Comparison of ENCODE assay signal across 28 cellular contexts in the genomic region with DNA sequence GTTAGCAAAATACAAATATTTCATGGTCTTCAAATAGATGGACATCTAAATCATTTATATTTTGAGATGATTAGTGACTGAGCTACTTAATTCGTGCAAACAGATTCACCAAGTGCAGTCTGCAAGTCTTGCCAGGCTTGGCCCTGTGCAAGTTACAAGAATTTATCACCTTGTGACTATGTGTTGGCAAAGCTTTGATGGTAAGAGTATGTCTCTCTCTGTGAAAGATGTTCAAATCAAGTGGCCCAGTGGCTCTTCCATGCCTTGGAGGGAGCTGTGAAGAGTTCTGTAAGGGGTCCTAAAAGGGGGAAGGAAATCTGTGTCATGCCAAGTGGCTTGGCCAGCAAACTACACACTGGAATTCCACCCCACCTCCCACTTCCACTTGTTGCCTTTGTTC.
"Had no signal": no experiment of that assay in that cellular context is flagged by ENCODE, and none has a peak within 500 bp of the region (broad histone marks: within the 10 kb centered on the region; RNA-seq: fewer than 3 reads in every experiment).

No MANE protein-coding gene starts in this region.

- H3K4me1 Mint-ChIP-seq: naive thymus-derived CD4-positive, alpha-beta T cell; natural killer cell; nephron; stimulated activated effector memory CD8-positive, alpha-beta T cell treated with anti-CD3 and anti-CD28 coated beads, Interleukin-12 subunit alpha, Interleukin-12 subunit beta, amount 100 ng/mL, for 72 hours; stimulated activated naive CD8-positive, alpha-beta T cell treated with anti-CD3 and anti-CD28 coated beads, Interleukin-15, amount 100 ng/mL, for 72 hours had no signal

- H3K4me3 ChIP-seq: neural progenitor cell, pancreas, prostate gland, right atrium auricular region, right lobe of liver, sigmoid colon, suprapubic skin, testis, tibial artery, transverse colon, upper lobe of right lung, uterus had no signal

- H3K9me3 Mint-ChIP-seq: neural progenitor cell; stimulated activated effector memory CD8-positive, alpha-beta T cell treated with anti-CD3 and anti-CD28 coated beads, Interleukin-12 subunit alpha, Interleukin-12 subunit beta, amount 100 ng/mL, for 72 hours; type B pancreatic cell had no signal

- H3K27ac ChIP-seq: neural progenitor cell, pancreas, prostate gland, right atrium auricular region, right lobe of liver, sigmoid colon, suprapubic skin, testis, tibial artery, transverse colon, upper lobe of right lung, uterus had no signal

- FAIRE-seq: pancreas, small intestine had no signal

- H3K4me3 Mint-ChIP-seq: naive thymus-derived CD4-positive, alpha-beta T cell; natural killer cell; nephron; neural progenitor cell; stimulated activated effector memory CD8-positive, alpha-beta T cell treated with anti-CD3 and anti-CD28 coated beads, Interleukin-12 subunit alpha, Interleukin-12 subunit beta, amount 100 ng/mL, for 72 hours; stimulated activated naive CD8-positive, alpha-beta T cell treated with anti-CD3 and anti-CD28 coated beads, Interleukin-15, amount 100 ng/mL, for 72 hours; type B pancreatic cell had no signal

- H3K36me3 ChIP-seq: neural progenitor cell, pancreas, prostate gland, right atrium auricular region, right lobe of liver, sigmoid colon, suprapubic skin, tibial artery, transverse colon, upper lobe of right lung, uterus had no signal

- H3K9me3 ChIP-seq: pancreas, prostate gland, right lobe of liver, testis, transverse colon, upper lobe of right lung, uterus had no signal

- H3K4me1 ChIP-seq: neural progenitor cell, pancreas, prostate gland, right atrium auricular region, right lobe of liver, suprapubic skin, testis, tibial artery, transverse colon, upper lobe of right lung, uterus had no signal

- H3K9ac ChIP-seq: neural progenitor cell had no signal

- H3K27me3 Mint-ChIP-seq: stimulated activated naive CD8-positive, alpha-beta T cell treated with anti-CD3 and anti-CD28 coated beads, Interleukin-15, amount 100 ng/mL, for 72 hours had no signal

- ATAC-seq: naive thymus-derived CD4-positive, alpha-beta T cell; natural killer cell; pancreas; right lobe of liver; stimulated activated effector memory CD8-positive, alpha-beta T cell treated with anti-CD3 and anti-CD28 coated beads, Interleukin-12 subunit alpha, Interleukin-12 subunit beta, amount 100 ng/mL, for 72 hours; stimulated activated naive CD8-positive, alpha-beta T cell treated with anti-CD3 and anti-CD28 coated beads, Interleukin-15, amount 100 ng/mL, for 72 hours; stimulated activated naive CD8-positive, alpha-beta T cell treated with anti-CD3 and anti-CD28 coated beads, Interleukin-15, Interleukin-2, amounts not matched to agents 100 U/mL and 50 U/mL, for 24 hours; upper lobe of right lung had no signal

- H2AFZ ChIP-seq: neural progenitor cell had no signal

- DNase-seq: naive thymus-derived CD4-positive, alpha-beta T cell; natural killer cell; occipital lobe; pancreas; retina; right lobe of liver; sigmoid colon; small intestine; stimulated activated CD4-positive, alpha-beta T cell treated with anti-CD3 and anti-CD28 coated beads, Interleukin-15, amount 100 ng/mL, for 24 hours; stimulated activated CD4-positive, alpha-beta T cell treated with anti-CD3 and anti-CD28 coated beads, Interleukin-2, amount 100 ng/mL, for 24 hours; stimulated activated CD4-positive, alpha-beta T cell treated with anti-CD3 and anti-CD28 coated beads, Interleukin-2, amount 100 ng/mL, for 48 hours; stimulated activated CD4-positive, alpha-beta T cell treated with anti-CD3 and anti-CD28 coated beads, Interleukin-4, amount 100 ng/mL, for 24 hours; stimulated activated naive CD4-positive, alpha-beta T cell; stimulated activated naive CD8-positive, alpha-beta T cell treated with anti-CD3 and anti-CD28 coated beads, Interleukin-15, amount 100 ng/mL, for 72 hours; stimulated activated naive CD8-positive, alpha-beta T cell treated with anti-CD3 and anti-CD28 coated beads, Interleukin-15, Interleukin-2, amounts not matched to agents 100 U/mL and 50 U/mL, for 24 hours; substantia nigra; testis; tibial artery; transverse colon; upper lobe of right lung; uterus had no signal

- H3K36me3 Mint-ChIP-seq: natural killer cell; neural progenitor cell; stimulated activated effector memory CD8-positive, alpha-beta T cell treated with anti-CD3 and anti-CD28 coated beads, Interleukin-12 subunit alpha, Interleukin-12 subunit beta, amount 100 ng/mL, for 72 hours; type B pancreatic cell had no signal

- H3K4me2 ChIP-seq: neural progenitor cell had no signal

- H3K27ac Mint-ChIP-seq: naive thymus-derived CD4-positive, alpha-beta T cell; natural killer cell; nephron; neural progenitor cell; stimulated activated effector memory CD8-positive, alpha-beta T cell treated with anti-CD3 and anti-CD28 coated beads, Interleukin-12 subunit alpha, Interleukin-12 subunit beta, amount 100 ng/mL, for 72 hours; stimulated activated naive CD8-positive, alpha-beta T cell treated with anti-CD3 and anti-CD28 coated beads, Interleukin-15, amount 100 ng/mL, for 72 hours; type B pancreatic cell had no signal

- H3K27me3 ChIP-seq: neural progenitor cell, pancreas, right atrium auricular region, right lobe of liver, sigmoid colon, suprapubic skin, testis, tibial artery, transverse colon, upper lobe of right lung, uterus had no signal
